31 cellular contexts compared by ENCODE assay signal in the genomic region with DNA sequence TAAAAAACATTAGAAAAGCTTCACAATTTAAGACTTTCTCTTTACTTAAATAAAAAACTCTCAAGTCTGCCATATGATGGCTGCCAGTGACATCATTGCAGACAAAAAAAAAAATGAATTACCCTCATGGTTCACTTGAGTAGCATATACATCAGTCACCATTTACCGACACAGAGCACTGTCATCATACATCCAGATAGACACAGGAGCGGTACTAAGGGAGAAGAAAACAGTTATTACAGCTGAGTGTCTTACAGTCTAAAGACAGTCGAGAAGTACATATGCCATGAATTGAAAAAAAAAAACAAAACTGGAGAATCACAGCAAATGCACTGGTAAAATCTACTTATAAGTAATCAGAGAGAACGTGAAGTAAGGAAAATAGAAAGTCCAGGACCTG.
"Had no signal": no experiment of that assay in that cellular context is flagged by ENCODE, and none has a peak within 500 bp of the region (broad histone marks: within the 10 kb centered on the region; RNA-seq: fewer than 3 reads in every experiment).

No MANE protein-coding gene starts in this region.

- H3K9me3 ChIP-seq: ascending aorta, breast epithelium, heart left ventricle had no signal

- H3K9me3 Mint-ChIP-seq: activated CD4-positive, alpha-beta T cell treated with anti-CD3 and anti-CD28 coated beads, Interleukin-2, amount 10 ng/mL, durations not matched to agents 24 days and 14 days; activated naive CD4-positive, alpha-beta T cell treated with anti-CD3 and anti-CD28 coated beads for 36 hours; activated T-helper 1 cell treated with anti-CD3 and anti-CD28 coated beads, Interleukin-12 subunit alpha, Interleukin-12 subunit beta, Interleukin-2, Interleukin-4 antibody, amounts not matched to agents 30 ng/mL and 10 ng/mL and 1 ng/mL, durations not matched to agents 14 hours and 24 hours and 36 hours; activated T-helper 2 cell treated with anti-CD3 and anti-CD28 coated beads, Interferon-gamma antibody, Interleukin-2, Interleukin-4, amounts not matched to agents 10 μg/mL and 5 μg/mL and 100 μg/mL, durations not matched to agents 14 hours and 24 hours and 36 hours; brain; endodermal cell had no signal

- H3K27ac Mint-ChIP-seq: activated CD4-positive, alpha-beta memory T cell treated with anti-CD3 and anti-CD28 coated beads for 36 hours; activated CD4-positive, alpha-beta T cell treated with anti-CD3 and anti-CD28 coated beads for 36 hours; activated CD4-positive, alpha-beta T cell treated with anti-CD3 and anti-CD28 coated beads, Interleukin-2, amount 10 ng/mL, durations not matched to agents 24 days and 14 days; activated CD8-positive, alpha-beta memory T cell treated with anti-CD3 and anti-CD28 coated beads, Interleukin-2, amount 10 ng/mL, durations not matched to agents 7 days and 5 days; activated CD8-positive, alpha-beta T cell treated with anti-CD3 and anti-CD28 coated beads, Interleukin-2, amount 10 ng/mL, durations not matched to agents 7 days and 5 days; activated naive CD4-positive, alpha-beta T cell treated with anti-CD3 and anti-CD28 coated beads for 36 hours; activated naive CD4-positive, alpha-beta T cell treated with anti-CD3 and anti-CD28 coated beads, Interleukin-2, amount 50 U/mL, for 72 hours; activated naive CD8-positive, alpha-beta T cell treated with anti-CD3 and anti-CD28 coated beads, Interleukin-2, amount 10 ng/mL, durations not matched to agents 7 days and 5 days; activated T-helper 1 cell treated with anti-CD3 and anti-CD28 coated beads, Interleukin-12 subunit alpha, Interleukin-12 subunit beta, Interleukin-2, Interleukin-4 antibody, amounts not matched to agents 30 ng/mL and 10 ng/mL and 1 ng/mL, durations not matched to agents 14 hours and 24 hours and 36 hours; activated T-helper 2 cell treated with anti-CD3 and anti-CD28 coated beads, Interferon-gamma antibody, Interleukin-2, Interleukin-4, amounts not matched to agents 10 μg/mL and 5 μg/mL and 100 μg/mL, durations not matched to agents 14 hours and 24 hours and 36 hours; brain; dendritic cell treated with granulocyte-macrophage colony-stimulating factor and Interleukin-4, amounts not matched to agents 40 ng/mL and 50 ng/mL, for 4 days; endodermal cell had no signal

- H3K4me3 ChIP-seq: ascending aorta, breast epithelium, cardiac muscle cell, coronary artery, dorsolateral prefrontal cortex, heart left ventricle had no signal

- H3K27me3 Mint-ChIP-seq: activated CD4-positive, alpha-beta memory T cell treated with anti-CD3 and anti-CD28 coated beads for 36 hours; activated CD4-positive, alpha-beta T cell treated with anti-CD3 and anti-CD28 coated beads for 36 hours; activated CD4-positive, alpha-beta T cell treated with anti-CD3 and anti-CD28 coated beads, Interleukin-2, amount 10 ng/mL, durations not matched to agents 24 days and 14 days; activated CD8-positive, alpha-beta memory T cell treated with anti-CD3 and anti-CD28 coated beads, Interleukin-2, amount 10 ng/mL, durations not matched to agents 7 days and 5 days; activated naive CD8-positive, alpha-beta T cell treated with anti-CD3 and anti-CD28 coated beads, Interleukin-2, amount 10 ng/mL, durations not matched to agents 7 days and 5 days; brain; dendritic cell treated with granulocyte-macrophage colony-stimulating factor and Interleukin-4, amounts not matched to agents 40 ng/mL and 50 ng/mL, for 4 days had no signal

- H3K36me3 ChIP-seq: ascending aorta, breast epithelium, cardiac muscle cell, heart left ventricle had no signal

- DNase-seq: activated CD4-positive, alpha-beta memory T cell treated with anti-CD3 and anti-CD28 coated beads for 36 hours; activated CD4-positive, alpha-beta T cell treated with anti-CD3 and anti-CD28 coated beads for 36 hours; activated CD4-positive, alpha-beta T cell treated with anti-CD3 and anti-CD28 coated beads, Interleukin-2, amount 10 ng/mL, durations not matched to agents 24 days and 14 days; activated CD4-positive, CD25-positive, alpha-beta regulatory T cell; activated CD4-positive, CD25-positive, alpha-beta regulatory T cell treated with anti-CD3 and anti-CD28 coated beads, Interleukin-2, amount 50 U/mL, for 72 hours; activated CD8-positive, alpha-beta memory T cell treated with anti-CD3 and anti-CD28 coated beads, Interleukin-2, amount 10 ng/mL, durations not matched to agents 7 days and 5 days; activated CD8-positive, alpha-beta memory T cell treated with anti-CD3 and anti-CD28 coated beads, Interleukin-2, amount 50 U/mL, for 4 hours; activated CD8-positive, alpha-beta T cell treated with anti-CD3 and anti-CD28 coated beads, Interleukin-2, amount 10 ng/mL, durations not matched to agents 7 days and 5 days; activated effector memory CD4-positive, alpha-beta T cell treated with anti-CD3 and anti-CD28 coated beads, Interleukin-2, amount 50 U/mL, for 16 hours; activated naive CD4-positive, alpha-beta T cell treated with anti-CD3 and anti-CD28 coated beads for 36 hours; activated naive CD8-positive, alpha-beta T cell treated with anti-CD3 and anti-CD28 coated beads, Interleukin-2, amount 10 ng/mL, durations not matched to agents 7 days and 5 days; activated T-cell treated with anti-CD3 and anti-CD28 coated beads, Interleukin-2, amount 50 U/mL, for 1 hour; activated T-cell treated with anti-CD3 and anti-CD28 coated beads, Interleukin-2, amount 50 U/mL, for 48 hours; central memory CD4-positive, alpha-beta T cell; cerebellar nuclear complex; dorsolateral prefrontal cortex; effector memory CD4-positive, alpha-beta T cell; endodermal cell; foreskin fibroblast; heart left ventricle; T-helper 2 cell had no signal

- H3K4me1 Mint-ChIP-seq: activated CD4-positive, alpha-beta T cell treated with anti-CD3 and anti-CD28 coated beads for 36 hours; activated CD4-positive, alpha-beta T cell treated with anti-CD3 and anti-CD28 coated beads, Interleukin-2, amount 10 ng/mL, durations not matched to agents 24 days and 14 days; activated CD8-positive, alpha-beta memory T cell treated with anti-CD3 and anti-CD28 coated beads, Interleukin-2, amount 10 ng/mL, durations not matched to agents 7 days and 5 days; activated naive CD8-positive, alpha-beta T cell treated with anti-CD3 and anti-CD28 coated beads, Interleukin-2, amount 10 ng/mL, durations not matched to agents 7 days and 5 days; endodermal cell had no signal

- H3K27me3 ChIP-seq: ascending aorta, breast epithelium, cardiac muscle cell, dorsolateral prefrontal cortex, heart left ventricle had no signal

- H3K4me3 Mint-ChIP-seq: activated CD4-positive, alpha-beta memory T cell treated with anti-CD3 and anti-CD28 coated beads for 36 hours; activated CD4-positive, alpha-beta T cell treated with anti-CD3 and anti-CD28 coated beads for 36 hours; activated CD4-positive, alpha-beta T cell treated with anti-CD3 and anti-CD28 coated beads, Interleukin-2, amount 10 ng/mL, durations not matched to agents 24 days and 14 days; activated CD8-positive, alpha-beta memory T cell treated with anti-CD3 and anti-CD28 coated beads, Interleukin-2, amount 10 ng/mL, durations not matched to agents 7 days and 5 days; activated CD8-positive, alpha-beta T cell treated with anti-CD3 and anti-CD28 coated beads, Interleukin-2, amount 10 ng/mL, durations not matched to agents 7 days and 5 days; activated naive CD4-positive, alpha-beta T cell treated with anti-CD3 and anti-CD28 coated beads for 36 hours; activated naive CD8-positive, alpha-beta T cell treated with anti-CD3 and anti-CD28 coated beads, Interleukin-2, amount 10 ng/mL, durations not matched to agents 7 days and 5 days; activated T-helper 1 cell treated with anti-CD3 and anti-CD28 coated beads, Interleukin-12 subunit alpha, Interleukin-12 subunit beta, Interleukin-2, Interleukin-4 antibody, amounts not matched to agents 30 ng/mL and 10 ng/mL and 1 ng/mL, durations not matched to agents 14 hours and 24 hours and 36 hours; brain; dendritic cell treated with granulocyte-macrophage colony-stimulating factor and Interleukin-4, amounts not matched to agents 40 ng/mL and 50 ng/mL, for 4 days; endodermal cell had no signal

- ATAC-seq: activated CD4-positive, alpha-beta T cell treated with anti-CD3 and anti-CD28 coated beads for 36 hours; activated CD8-positive, alpha-beta memory T cell treated with anti-CD3 and anti-CD28 coated beads, Interleukin-2, amount 10 ng/mL, durations not matched to agents 7 days and 5 days; activated CD8-positive, alpha-beta T cell treated with anti-CD3 and anti-CD28 coated beads, Interleukin-2, amount 10 ng/mL, durations not matched to agents 7 days and 5 days; activated naive CD4-positive, alpha-beta T cell treated with anti-CD3 and anti-CD28 coated beads, Interleukin-2, amount 50 U/mL, for 72 hours; esophagus mucosa; heart left ventricle had no signal

- H3K27ac ChIP-seq: ascending aorta, breast epithelium, cardiac muscle cell, coronary artery, dorsolateral prefrontal cortex, heart left ventricle had no signal

- H3K36me3 Mint-ChIP-seq: activated CD4-positive, alpha-beta memory T cell treated with anti-CD3 and anti-CD28 coated beads for 36 hours; activated CD8-positive, alpha-beta memory T cell treated with anti-CD3 and anti-CD28 coated beads, Interleukin-2, amount 10 ng/mL, durations not matched to agents 7 days and 5 days; activated naive CD4-positive, alpha-beta T cell treated with anti-CD3 and anti-CD28 coated beads, Interleukin-2, amount 50 U/mL, for 72 hours; activated naive CD8-positive, alpha-beta T cell treated with anti-CD3 and anti-CD28 coated beads, Interleukin-2, amount 10 ng/mL, durations not matched to agents 7 days and 5 days; brain had no signal
